17 cellular contexts compared by ENCODE assay signal in the genomic region with DNA sequence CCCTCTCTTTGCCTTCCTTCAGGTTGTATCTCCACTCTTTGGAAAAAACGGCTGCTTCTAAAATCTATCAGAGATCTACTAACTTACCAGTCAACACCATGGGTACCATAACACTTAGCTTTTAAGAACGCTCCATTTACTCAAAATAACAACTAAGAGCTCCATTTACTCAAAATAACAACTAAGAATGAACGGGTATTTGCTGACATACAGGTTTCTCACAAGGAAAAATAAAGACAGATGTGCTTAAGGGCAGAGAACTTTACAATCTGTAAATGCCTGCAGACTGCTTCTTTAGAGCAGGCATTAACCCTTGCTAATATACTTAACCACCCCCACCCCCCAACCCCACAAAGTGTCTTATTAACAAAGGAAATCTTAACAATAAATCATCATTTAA. TPM values are rescaled to one million over a fixed set of nuclear protein-coding genes. Genes with fewer than 3 reads are reported as not detected.
DNase-seq lines count a peak whose midpoint lies in the region; ATAC-seq and TF ChIP-seq lines count a peak whose summit lies in the region.
"Had no signal": no experiment of that assay in that cellular context is flagged by ENCODE, and none has a peak within 500 bp of the region (broad histone marks: within the 10 kb centered on the region; RNA-seq: fewer than 3 reads in every experiment).

No MANE protein-coding gene starts in this region.

- ATAC-seq in stimulated activated naive CD8-positive, alpha-beta T cell treated with anti-CD3 and anti-CD28 coated beads, Interleukin-15, amount 100 ng/mL, for 72 hours = no peak
- no peak for ATAC-seq in WTC11
- no peak for ATAC-seq in GM21576 (IDR thresholded peaks at IDR 0.05; ENCODE audit: unreplicated experiment)
- ATAC-seq: natural killer cell, right cardiac atrium, upper lobe of right lung had no signal

- no peak overlapping the region for H3K27ac ChIP-seq in hepatocyte
- no peak overlapping the region for H3K27ac ChIP-seq in Peyer's patch
- H3K27ac ChIP-seq: SJSA1 had no signal

- no peak overlapping the region for H3K27ac Mint-ChIP-seq in stimulated activated naive CD8-positive, alpha-beta T cell treated with anti-CD3 and anti-CD28 coated beads, Interleukin-15, Interleukin-2, amounts not matched to agents 100 ng/mL and 50 ng/mL, for 24 hours
- H3K27ac Mint-ChIP-seq in stimulated activated naive CD8-positive, alpha-beta T cell treated with anti-CD3 and anti-CD28 coated beads, Interleukin-15, amount 100 ng/mL, for 72 hours = no peak overlapping the region
- H3K27ac Mint-ChIP-seq in WTC11 = peak overlapping the region; percentile 89
- H3K27ac Mint-ChIP-seq: dendritic cell treated with granulocyte-macrophage colony-stimulating factor and Interleukin-4, amounts not matched to agents 40 ng/mL and 50 ng/mL, for 4 days had no signal

- peaks cover 40% of the 10 kb centered on the region for H4K20me1 ChIP-seq in hepatocyte (ENCODE audit: insufficient read depth, poor library complexity, severe bottlenecking)

- TF ChIP-seq CTCF in WTC11 (IDR thresholded peaks at IDR 0.05) (no peak), hepatocyte (IDR thresholded peaks at IDR 0.05; ENCODE audit: poor library complexity) (no peak), Peyer's patch (IDR thresholded peaks at IDR 0.05) (no peak)

- H3K27me3 ChIP-seq in hepatocyte = no peaks in the 10 kb centered on the region
- H3K27me3 ChIP-seq in Peyer's patch = no peaks in the 10 kb centered on the region
- H3K27me3 ChIP-seq: SJSA1, upper lobe of right lung had no signal

- H3K36me3 ChIP-seq in hepatocyte (replicated peaks; ENCODE audit: insufficient read depth, low read depth) (no peaks in the 10 kb centered on the region), Peyer's patch (no peaks in the 10 kb centered on the region)
- H3K36me3 ChIP-seq: left ventricle myocardium inferior, SJSA1 had no signal

- no peaks in the 10 kb centered on the region for H3K9me3 Mint-ChIP-seq in stimulated activated naive CD8-positive, alpha-beta T cell treated with anti-CD3 and anti-CD28 coated beads, Interleukin-15, Interleukin-2, amounts not matched to agents 100 ng/mL and 50 ng/mL, for 24 hours
- no peaks in the 10 kb centered on the region for H3K9me3 Mint-ChIP-seq in stimulated activated naive CD8-positive, alpha-beta T cell treated with anti-CD3 and anti-CD28 coated beads, Interleukin-15, amount 100 ng/mL, for 72 hours
- no peaks in the 10 kb centered on the region; the same call in 1 of the 2 replicates for H3K9me3 Mint-ChIP-seq in WTC11
- H3K9me3 Mint-ChIP-seq: activated CD4-positive, alpha-beta T cell treated with anti-CD3 and anti-CD28 coated beads, Interleukin-2, amount 10 ng/mL, durations not matched to agents 7 days and 5 days; dendritic cell treated with granulocyte-macrophage colony-stimulating factor and Interleukin-4, amounts not matched to agents 40 ng/mL and 50 ng/mL, for 4 days; natural killer cell had no signal

- 49% methylated on average over 3 of the region's 3 CpGs for WGBS in hepatocyte (ENCODE audit: low lambda C conversion rate, missing lambda C conversion rate)

- no peak overlapping the region for H2AFZ ChIP-seq in hepatocyte

- H3K79me2 ChIP-seq in hepatocyte = peaks cover 76% of the 10 kb centered on the region

- H3K4me1 ChIP-seq in hepatocyte (ENCODE audit: insufficient read depth) (peaks cover 16% of the 10 kb centered on the region), Peyer's patch (peaks cover 0 to 18% (median 7%) of the 10 kb centered on the region in 4 donors)

- peaks cover 36% of the 10 kb centered on the region for H3K4me1 Mint-ChIP-seq in stimulated activated naive CD8-positive, alpha-beta T cell treated with anti-CD3 and anti-CD28 coated beads, Interleukin-15, Interleukin-2, amounts not matched to agents 100 ng/mL and 50 ng/mL, for 24 hours (ENCODE audit: low read depth)
- H3K4me1 Mint-ChIP-seq in stimulated activated naive CD8-positive, alpha-beta T cell treated with anti-CD3 and anti-CD28 coated beads, Interleukin-15, amount 100 ng/mL, for 72 hours = peaks cover 42% of the 10 kb centered on the region
- H3K4me1 Mint-ChIP-seq in WTC11 = peaks cover 34% of the 10 kb centered on the region

- POLR2A ChIA-PET in WTC11 (lab: Charles Lee) = interaction anchor here (0.7 kb wide), 1 partner anchor 99 kb away, joined by 3 read pairs; no protein-coding TSS in a partner anchor

- TF ChIP-seq POLR2A in Peyer's patch (IDR thresholded peaks at IDR 0.05) = no peak

- peaks cover 29% of the 10 kb centered on the region for H3K36me3 Mint-ChIP-seq in stimulated activated naive CD8-positive, alpha-beta T cell treated with anti-CD3 and anti-CD28 coated beads, Interleukin-15, Interleukin-2, amounts not matched to agents 100 ng/mL and 50 ng/mL, for 24 hours (ENCODE audit: low read depth)
- H3K36me3 Mint-ChIP-seq in WTC11 = peaks cover 9% of the 10 kb centered on the region
- H3K36me3 Mint-ChIP-seq: natural killer cell had no signal

- DNase-seq in stimulated activated naive CD8-positive, alpha-beta T cell treated with anti-CD3 and anti-CD28 coated beads, Interleukin-15, amount 100 ng/mL, for 72 hours = no peak
- no peak for DNase-seq in WTC11 (ENCODE audit: low spot score)
- no peak for DNase-seq in hepatocyte (ENCODE audit: low spot score)
- no peak for DNase-seq in NCI-H1694 treated with DMSO at 0.1 percent for 48 hours (lab: John Stamatoyannopoulos, UW)
- DNase-seq in Peyer's patch = no peak
- DNase-seq in GOT3 (lab: John Stamatoyannopoulos, UW) = no peak
- DNase-seq: activated CD4-positive, alpha-beta T cell treated with anti-CD3 and anti-CD28 coated beads, Interleukin-2, amount 10 ng/mL, durations not matched to agents 7 days and 5 days; left ventricle myocardium inferior; natural killer cell; NK-92 treated with Interleukin-12 subunit alpha and Interleukin-12 subunit beta, amount 100 ng/mL, for 24 hours; right cardiac atrium; stimulated activated CD4-positive, alpha-beta T cell treated with anti-CD3 and anti-CD28 coated beads, Interleukin-2, amount 100 ng/mL, for 48 hours; upper lobe of right lung had no signal

- H3K27me3 Mint-ChIP-seq in stimulated activated naive CD8-positive, alpha-beta T cell treated with anti-CD3 and anti-CD28 coated beads, Interleukin-15, Interleukin-2, amounts not matched to agents 100 ng/mL and 50 ng/mL, for 24 hours = no peaks in the 10 kb centered on the region
- H3K27me3 Mint-ChIP-seq in stimulated activated naive CD8-positive, alpha-beta T cell treated with anti-CD3 and anti-CD28 coated beads, Interleukin-15, amount 100 ng/mL, for 72 hours = no peaks in the 10 kb centered on the region
- no peaks in the 10 kb centered on the region for H3K27me3 Mint-ChIP-seq in WTC11 (ENCODE audit: low read depth)
- H3K27me3 Mint-ChIP-seq: activated CD4-positive, alpha-beta T cell treated with anti-CD3 and anti-CD28 coated beads, Interleukin-2, amount 10 ng/mL, durations not matched to agents 7 days and 5 days; dendritic cell treated with granulocyte-macrophage colony-stimulating factor and Interleukin-4, amounts not matched to agents 40 ng/mL and 50 ng/mL, for 4 days had no signal

- H3K9me2 ChIP-seq in hepatocyte (replicated peaks; ENCODE audit: insufficient read depth) = no peaks in the 10 kb centered on the region

- H3K4me3 ChIP-seq in hepatocyte = no peak overlapping the region
- no peak overlapping the region for H3K4me3 ChIP-seq in Peyer's patch
- H3K4me3 ChIP-seq: SJSA1 had no signal

- peak overlapping the region; percentile 33 for H3K4me3 Mint-ChIP-seq in stimulated activated naive CD8-positive, alpha-beta T cell treated with anti-CD3 and anti-CD28 coated beads, Interleukin-15, Interleukin-2, amounts not matched to agents 100 ng/mL and 50 ng/mL, for 24 hours
- peak overlapping the region in 1 of 2 donors; percentile 7 for H3K4me3 Mint-ChIP-seq in stimulated activated naive CD8-positive, alpha-beta T cell treated with anti-CD3 and anti-CD28 coated beads, Interleukin-15, amount 100 ng/mL, for 72 hours
- H3K4me3 Mint-ChIP-seq in WTC11 = no peak overlapping the region
- H3K4me3 Mint-ChIP-seq: dendritic cell treated with granulocyte-macrophage colony-stimulating factor and Interleukin-4, amounts not matched to agents 40 ng/mL and 50 ng/mL, for 4 days had no signal

- peak overlapping the region; percentile 80 for H3K4me2 ChIP-seq in hepatocyte

- H3K9me3 ChIP-seq in hepatocyte (ENCODE audit: low read depth) (no peaks in the 10 kb centered on the region), Peyer's patch (no peaks in the 10 kb centered on the region)
- H3K9me3 ChIP-seq: left ventricle myocardium inferior, SJSA1, upper lobe of right lung had no signal

- CTCF ChIA-PET in WTC11 (lab: Charles Lee) = interaction anchor here (0.7 kb wide), 1 partner anchor 28 kb away, joined by 3 read pairs; no protein-coding TSS in a partner anchor

TF ChIP-seq in WTC11, 78 proteins besides CTCF, POLR2A, EP300 and RAD21 (continues in another document):
- TF ChIP-seq SOX15 (CRISPR knock-in tag; IDR thresholded peaks at IDR 0.05) (no peak), TEAD4 (CRISPR knock-in tag; IDR thresholded peaks at IDR 0.05) (no peak), FOXJ3 (CRISPR knock-in tag; IDR thresholded peaks at IDR 0.05; ENCODE audit: borderline replicate concordance) (no peak)
- TF ChIP-seq, protein P1, sequence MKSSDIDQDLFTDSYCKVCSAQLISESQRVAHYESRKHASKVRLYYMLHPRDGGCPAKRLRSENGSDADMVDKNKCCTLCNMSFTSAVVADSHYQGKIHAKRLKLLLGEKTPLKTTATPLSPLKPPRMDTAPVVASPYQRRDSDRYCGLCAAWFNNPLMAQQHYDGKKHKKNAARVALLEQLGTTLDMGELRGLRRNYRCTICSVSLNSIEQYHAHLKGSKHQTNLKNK (CRISPR knock-in tag; IDR thresholded peaks at IDR 0.05) = no peak

RNA-seq across cellular contexts. Expression of gene UBAP2, which starts 2.8 kb away (rescaled TPM):
- total RNA-seq in WTC11 (2021) (55.5 to 63.9 TPM (median 55.6 TPM) in 3 replicates), hepatocyte (22.9 and 24.9 TPM in 2 replicates), Peyer's patch (10 to 100 TPM; 13.1 to 41.3 (median 25.2) TPM)
- polyA plus RNA-seq in hepatocyte = 22.4 and 31.2 TPM in 2 replicates
